In genomic region chr5:45101146-45101545, GRCh38 we compare ENCODE assay signal across 29 cellular contexts.
DNase-seq lines count a peak whose midpoint lies in the region; ATAC-seq, FAIRE-seq and TF ChIP-seq lines count a peak whose summit lies in the region.
"Had no signal": no experiment of that assay in that cellular context is flagged by ENCODE, and none has a peak within 500 bp of the region (broad histone marks: within the 10 kb centered on the region; RNA-seq: fewer than 3 reads in every experiment).

No MANE protein-coding gene starts in this region.

- peaks cover 9% of the 10 kb centered on the region; the same call in 1 of the 2 replicates for H3K9me2 ChIP-seq in GM23338 (ENCODE audit: insufficient read depth)

- no peak overlapping the region for H3K27ac ChIP-seq in GM23338 (ENCODE audit: low read depth)
- H3K27ac ChIP-seq: BLaER1 had no signal

- no peaks in the 10 kb centered on the region for H4K20me1 ChIP-seq in GM23338 (replicated peaks; ENCODE audit: insufficient read depth)
- H4K20me1 ChIP-seq: BLaER1 had no signal

- no peak for ATAC-seq in GM23338

- no peak overlapping the region for H3K4me2 ChIP-seq in GM23338
- H3K4me2 ChIP-seq: BLaER1 had no signal

- TF ChIP-seq CTCF in GM23338 (conservative IDR thresholded peaks at IDR 0.05; ENCODE audit: low read depth in 2 of 2): no peak

- peaks cover 20% of the 10 kb centered on the region for H3K9me3 Mint-ChIP-seq in GM23338

- peaks cover 8% of the 10 kb centered on the region for H3K4me1 Mint-ChIP-seq in GM23338
- H3K4me1 Mint-ChIP-seq: CD14-positive monocyte; CD4-positive, alpha-beta memory T cell; CD4-positive, CD25-positive, alpha-beta regulatory T cell; CD8-positive, alpha-beta memory T cell had no signal

- peaks cover 3% of the 10 kb centered on the region; the same call in 1 of the 2 replicates for H3K36me3 ChIP-seq in GM23338 (ENCODE audit: insufficient read depth)
- H3K36me3 ChIP-seq: BE2C, BLaER1 had no signal

- no peak overlapping the region for H3K4me3 ChIP-seq in GM23338
- H3K4me3 ChIP-seq: BLaER1 had no signal

- no peak overlapping the region for H3K4me3 Mint-ChIP-seq in GM23338
- H3K4me3 Mint-ChIP-seq: CD14-positive monocyte; CD4-positive, alpha-beta memory T cell; CD4-positive, CD25-positive, alpha-beta regulatory T cell; CD8-positive, alpha-beta memory T cell had no signal

- FAIRE-seq in H54 (lab: Jason Lieb, UNC): no peak
- FAIRE-seq: A204.1, G401.6, GM12891, GM19239 had no signal

- TF ChIP-seq POLR2A in erythroblast (IDR thresholded peaks at IDR 0.05; ENCODE audit: low read length) (no peak), H54 (IDR thresholded peaks at IDR 0.05; ENCODE audit: low read depth, low read length) (no peak)

- H3K27ac Mint-ChIP-seq in GM23338: no peak overlapping the region
- H3K27ac Mint-ChIP-seq: CD14-positive monocyte; CD4-positive, alpha-beta memory T cell; CD4-positive, CD25-positive, alpha-beta regulatory T cell; CD8-positive, alpha-beta memory T cell had no signal

- peaks cover 30% of the 10 kb centered on the region for H3K36me3 Mint-ChIP-seq in GM23338 (ENCODE audit: low read depth)
- H3K36me3 Mint-ChIP-seq: CD14-positive monocyte; CD4-positive, alpha-beta memory T cell; CD4-positive, CD25-positive, alpha-beta regulatory T cell; CD8-positive, alpha-beta memory T cell had no signal

- peak overlapping the region; percentile 28; the same call in 1 of the 2 replicates for H2AFZ ChIP-seq in GM23338

- DNase-seq in ELR (ENCODE audit: low read depth) (peak; percentile 2), GM23338 (ENCODE audit: low spot score) (no peak), HT1080 (ENCODE audit: low read depth) (peak; percentile 57), RPMI7951 (ENCODE audit: low read depth) (peak; percentile 9), erythroblast (lab: John Stamatoyannopoulos, UW) (no peak), H54 (ENCODE audit: insufficient read length, low spot score) (no peak), LoVo (ENCODE audit: low spot score) (no peak), HuH-7.5 (ENCODE audit: low spot score) (no peak)
- DNase-seq: 8988T; ACHN; BE2C; C1 segment of cervical spinal cord; CD4-positive, alpha-beta memory T cell; CD4-positive, CD25-positive, alpha-beta regulatory T cell; CD8-positive, alpha-beta memory T cell; COR-L47; DMS 273 treated with DMSO at 0.1 percent for 48 hours; DMS153; DMS53; DMS79; DND-41; EL; GF-D8 had no signal

- H3K27me3 Mint-ChIP-seq in GM23338 (ENCODE audit: insufficient read depth, low read depth, poor library complexity): no peaks in the 10 kb centered on the region
- H3K27me3 Mint-ChIP-seq: CD4-positive, alpha-beta memory T cell; CD4-positive, CD25-positive, alpha-beta regulatory T cell had no signal

- peaks cover 7% of the 10 kb centered on the region; the same call in 1 of the 2 replicates for H3K4me1 ChIP-seq in GM23338 (ENCODE audit: insufficient read depth)
- H3K4me1 ChIP-seq: BE2C, BLaER1 had no signal

- no peaks in the 10 kb centered on the region for H3K79me2 ChIP-seq in GM23338 (replicated peaks; ENCODE audit: insufficient read depth)

- H3K27me3 ChIP-seq in GM23338 (ENCODE audit: insufficient read depth): no peaks in the 10 kb centered on the region
- H3K27me3 ChIP-seq: BE2C, BLaER1 had no signal

- H3F3A ChIP-seq in GM23338 (replicated peaks; ENCODE audit: low read depth): no peaks in the 10 kb centered on the region

TF ChIP-seq in GM23338, 12 proteins besides CTCF, POLR2A, EP300 and RAD21:
- no peak for TF ChIP-seq POLR2AphosphoS5 (IDR thresholded peaks at IDR 0.05; ENCODE audit: low read depth)
- TF ChIP-seq REST (IDR thresholded peaks at IDR 0.05; ENCODE audit: unreplicated experiment): no peak
- TF ChIP-seq ZNF114 (CRISPR knock-in tag; IDR thresholded peaks at IDR 0.05): no peak
- no peak for TF ChIP-seq STAT1 (IDR thresholded peaks at IDR 0.05; ENCODE audit: unreplicated experiment)
- no peak for TF ChIP-seq NANOG (IDR thresholded peaks at IDR 0.05; ENCODE audit: borderline replicate concordance)
TF ChIP-seq in GM23338: peak in this region for 0.

Comparison
In these comparisons a context has a peak if more than half of its experiments do, and no peak if none do; other contexts are left out.
1. DNase-seq: peak in ELR (single experiment), HT1080 (single experiment) and RPMI7951 (single experiment); none in GM23338 (single experiment), erythroblast (0 of 2), H54 (single experiment), LoVo (single experiment) and HuH-7.5 (single experiment).